In the genomic region with DNA sequence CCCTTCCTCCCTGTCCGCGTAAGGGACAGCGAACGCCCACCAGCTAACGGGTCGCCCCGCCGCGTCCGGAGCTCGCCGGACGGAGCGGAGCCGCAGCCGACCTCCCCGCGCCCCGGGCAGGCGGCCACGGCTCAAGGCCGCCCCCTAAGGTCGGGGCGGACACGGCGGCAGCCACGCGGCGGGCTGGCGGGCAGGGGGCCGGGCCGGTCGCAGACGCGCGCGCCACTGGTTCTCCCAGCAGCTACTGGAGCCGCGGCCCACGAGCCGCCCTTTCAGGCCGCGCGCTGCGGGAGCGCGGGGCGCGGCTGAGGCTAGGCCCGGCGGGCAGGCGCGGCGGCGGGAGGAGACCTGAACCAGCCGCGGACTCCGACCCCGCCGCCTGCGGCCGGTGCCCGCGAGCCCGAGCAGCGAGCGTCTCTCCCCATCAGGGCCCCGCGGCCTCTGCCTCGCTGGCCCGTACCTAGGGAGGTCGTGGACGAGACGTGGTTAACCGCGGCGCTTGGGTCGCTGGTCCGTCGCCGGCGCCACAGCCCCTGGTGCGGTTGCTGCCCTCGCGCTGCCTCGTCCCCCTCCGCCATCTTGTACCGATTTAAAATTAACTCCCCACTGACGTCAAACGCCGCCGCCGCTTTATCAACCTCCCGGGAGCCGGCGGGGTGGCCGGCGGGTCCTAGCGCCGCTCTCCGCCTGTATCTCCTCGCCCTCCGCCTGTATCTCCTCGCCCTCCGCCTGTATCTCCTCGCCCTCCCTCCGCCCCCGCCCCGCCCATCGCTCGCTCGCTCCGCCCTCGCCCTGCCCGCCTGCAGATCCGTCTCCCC, we compare ENCODE assay signal across 8 cellular contexts. TPM values are rescaled to one million over a fixed set of nuclear protein-coding genes. Genes with fewer than 3 reads are reported as not detected.
DNase-seq lines count a peak whose midpoint lies in the region; TF ChIP-seq lines count a peak whose summit lies in the region.

A gene (minus strand): TSS at position 591 of the 818 bp plus-strand sequence. CDS start 13 bp downstream, at position 578.

- TF ChIP-seq CTCF in GM06990 (IDR thresholded peaks at IDR 0.05; ENCODE audit: insufficient read depth, low read length, poor library complexity, severe bottlenecking) = peak; percentile 11
- TF ChIP-seq CTCF in HFF-Myc (IDR thresholded peaks at IDR 0.05; ENCODE audit: low read depth, low read length, missing control alignments) = no peak

- H3K4me3 Mint-ChIP-seq in activated naive CD4-positive, alpha-beta T cell treated with anti-CD3 and anti-CD28 coated beads, Interleukin-2, amount 10 ng/mL, durations not matched to agents 7 days and 5 days = peak within 1 kb of the TSS; percentile 91

- H3K27me3 ChIP-seq in GM06990 (replicated peaks; ENCODE audit: control insufficient read depth, insufficient read depth, low read length) = no peaks in the 10 kb centered on the region

- H3K4me3 ChIP-seq in GM06990 (replicated peaks; ENCODE audit: low read depth, low read length) (peak within 1 kb of the TSS; percentile 77), HFF-Myc (replicated peaks; ENCODE audit: low read depth, low read length) (peak within 1 kb of the TSS; percentile 94)

- peak; percentile 96 for DNase-seq in GM06990 (ENCODE audit: extremely low read depth, insufficient read length)
- no peak for DNase-seq in HFF-Myc (ENCODE audit: extremely low read depth, low read depth)
- DNase-seq in NAMALWA (ENCODE audit: low spot score) = peak; percentile 94
- peak; percentile 94 for DNase-seq in SK-N-DZ (ENCODE audit: low spot score)
- DNase-seq in activated naive CD4-positive, alpha-beta T cell treated with anti-CD3 and anti-CD28 coated beads, Interleukin-2, amount 10 ng/mL, durations not matched to agents 7 days and 5 days = peak; percentile 97
- peak; percentile 94 for DNase-seq in globus pallidus (ENCODE audit: low spot score)
- peak; percentile 89 for DNase-seq in occipital lobe (lab: John Stamatoyannopoulos, UW)

- CTCF ChIA-PET in activated naive CD4-positive, alpha-beta T cell treated with anti-CD3 and anti-CD28 coated beads, Interleukin-2, amount 10 ng/mL, durations not matched to agents 7 days and 5 days (lab: Charles Lee) = interaction anchor here (0.6 to 2.5 kb wide), 10 partner anchors 10 to 133 kb away, joined by 3 to 25 read pairs (median 4); no protein-coding TSS in a partner anchor

- peak within 1 kb of the TSS; percentile 96 for H3K27ac Mint-ChIP-seq in activated naive CD4-positive, alpha-beta T cell treated with anti-CD3 and anti-CD28 coated beads, Interleukin-2, amount 10 ng/mL, durations not matched to agents 7 days and 5 days

- no peaks in the 10 kb centered on the region for H3K36me3 ChIP-seq in GM06990 (ENCODE audit: control insufficient read depth, insufficient read depth, low read length)

- peaks cover 67% of the 10 kb centered on the region for H3K4me1 Mint-ChIP-seq in activated naive CD4-positive, alpha-beta T cell treated with anti-CD3 and anti-CD28 coated beads, Interleukin-2, amount 10 ng/mL, durations not matched to agents 7 days and 5 days

- peak within 1 kb of the TSS; percentile 64 for H3K27ac ChIP-seq in temporal lobe (ENCODE audit: low read depth, low read length)

- no peaks in the 10 kb centered on the region for H3K27me3 Mint-ChIP-seq in activated naive CD4-positive, alpha-beta T cell treated with anti-CD3 and anti-CD28 coated beads, Interleukin-2, amount 10 ng/mL, durations not matched to agents 7 days and 5 days

- no peaks in the 10 kb centered on the region for H3K9me3 Mint-ChIP-seq in activated naive CD4-positive, alpha-beta T cell treated with anti-CD3 and anti-CD28 coated beads, Interleukin-2, amount 10 ng/mL, durations not matched to agents 7 days and 5 days

- peaks cover 10% of the 10 kb centered on the region for H3K36me3 Mint-ChIP-seq in activated naive CD4-positive, alpha-beta T cell treated with anti-CD3 and anti-CD28 coated beads, Interleukin-2, amount 10 ng/mL, durations not matched to agents 7 days and 5 days

RNA-seq across cellular contexts. Expression of the gene that starts here (rescaled TPM):
- polyA plus RNA-seq in SK-N-DZ (2014; cell fraction: cytosol; rRNA removed) = 112 and 134 TPM in 2 replicates
- 179 and 241 TPM in 2 replicates for polyA plus RNA-seq in SK-N-DZ (2014; cell fraction: nucleus; rRNA removed)
- total RNA-seq in occipital lobe = 144 TPM
- 109 TPM for total RNA-seq in temporal lobe
